9 cellular contexts compared by ENCODE assay signal in the genomic region with DNA sequence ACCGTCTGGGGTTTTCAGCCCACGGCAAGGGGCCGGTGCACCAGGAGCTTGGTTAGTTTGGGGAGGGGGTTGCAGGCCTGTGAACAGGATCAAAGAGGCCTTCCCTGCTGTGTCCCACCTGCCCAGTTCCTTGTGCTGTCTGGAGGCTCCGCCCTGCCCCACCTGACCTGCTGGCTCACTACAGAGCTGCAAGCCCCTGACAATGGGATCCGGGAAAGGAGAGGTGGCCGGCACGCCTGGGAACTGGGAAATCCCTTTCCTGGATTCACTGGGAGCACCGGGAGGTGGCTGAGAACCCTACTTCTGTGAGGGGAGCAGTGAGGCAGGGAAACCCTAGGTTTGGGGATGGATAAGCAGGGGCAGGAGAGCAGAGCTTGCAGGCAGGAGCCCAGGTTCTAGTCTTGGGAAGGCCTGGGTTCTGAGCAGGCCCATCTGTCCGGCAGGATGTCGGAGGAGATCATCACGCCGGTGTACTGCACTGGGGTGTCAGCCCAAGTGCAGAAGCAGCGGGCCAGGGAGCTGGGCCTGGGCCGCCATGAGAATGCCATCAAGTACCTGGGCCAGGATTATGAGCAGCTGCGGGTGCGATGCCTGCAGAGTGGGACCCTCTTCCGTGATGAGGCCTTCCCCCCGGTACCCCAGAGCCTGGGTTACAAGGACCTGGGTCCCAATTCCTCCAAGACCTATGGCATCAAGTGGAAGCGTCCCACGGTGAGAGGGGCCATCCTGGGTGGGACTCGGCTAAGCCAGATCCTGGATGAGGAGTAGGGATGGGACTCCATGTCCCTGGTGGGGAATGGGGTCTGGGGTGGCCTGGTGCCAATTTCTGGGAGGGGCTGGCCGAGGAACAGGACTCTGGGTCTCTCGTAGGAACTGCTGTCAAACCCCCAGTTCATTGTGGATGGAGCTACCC. TPM values are rescaled to one million over a fixed set of nuclear protein-coding genes. Genes with fewer than 3 reads are reported as not detected.
A peak's percentile ranks its signal among the peaks of the same experiment; 100 is the strongest.
DNase-seq lines count a peak whose midpoint lies in the region; ATAC-seq and TF ChIP-seq lines count a peak whose summit lies in the region.
"Had no signal": no experiment of that assay in that cellular context is flagged by ENCODE, and none has a peak within 500 bp of the region (broad histone marks: within the 10 kb centered on the region; RNA-seq: fewer than 3 reads in every experiment).

No MANE protein-coding gene starts in this region.

- no peak for TF ChIP-seq EP300 in suprapubic skin (IDR thresholded peaks at IDR 0.05)

- intact Hi-C loops in activated CD4-positive, alpha-beta T cell treated with anti-CD3 and anti-CD28 coated beads for 36 hours (cut with DNase I, micrococcal nuclease) = no loop called here
- intact Hi-C loops in mammary epithelial cell (cut with micrococcal nuclease) = loop anchor here (1.0 to 10.0 kb wide), 8 partner anchors 45 to 395 kb away; a partner anchor contains a TSS

- BruUV-seq in mammary epithelial cell (replicated peaks; lab: Mats Ljungman, UMichigan) = TSS peak; percentile 47

- dilution Hi-C loops in mammary epithelial cell (cut with HindIII; ENCODE audit: low sequenced_read_pairs) = no loop called here

- H3K9ac ChIP-seq in mammary epithelial cell (ENCODE audit: insufficient read depth, low read length) = peak overlapping the region; percentile 78

- H2AFZ ChIP-seq in mammary epithelial cell (ENCODE audit: low read depth, low read length) = peak overlapping the region; percentile 19

- no peak for TF ChIP-seq POLR2A in suprapubic skin (IDR thresholded peaks at IDR 0.05)

- H3K36me3 ChIP-seq in mammary epithelial cell (ENCODE audit: insufficient read depth, low read length) (peaks cover 20% of the 10 kb centered on the region), suprapubic skin (peaks cover 20% of the 10 kb centered on the region)

- H3K27ac Mint-ChIP-seq in activated CD4-positive, alpha-beta T cell treated with anti-CD3 and anti-CD28 coated beads for 36 hours = peak overlapping the region; percentile 82

- TF ChIP-seq CTCF in mammary epithelial cell (conservative IDR thresholded peaks at IDR 0.05 in 1 of 2, IDR thresholded peaks at IDR 0.05 in 1 of 2; ENCODE audit: extremely low read depth in 1 of 2, insufficient read depth in 1 of 2, low read depth in 1 of 2, low read length in 2 of 2) (no peak), suprapubic skin (IDR thresholded peaks at IDR 0.05) (no peak)

- peaks cover 14% of the 10 kb centered on the region for H3K36me3 Mint-ChIP-seq in activated CD4-positive, alpha-beta T cell treated with anti-CD3 and anti-CD28 coated beads for 36 hours (ENCODE audit: low read depth)

- peak overlapping the region; percentile 76 for H3K4me2 ChIP-seq in mammary epithelial cell (ENCODE audit: insufficient read depth, low read depth, low read length)

- peaks cover 14% of the 10 kb centered on the region for H3K4me1 Mint-ChIP-seq in activated CD4-positive, alpha-beta T cell treated with anti-CD3 and anti-CD28 coated beads for 36 hours

- H3K4me3 ChIP-seq in mammary epithelial cell (replicated peaks in 1 of 3; ENCODE audit: insufficient read depth in 1 of 3, low read depth in 2 of 3, low read length in 3 of 3) (peak overlapping the region; percentile 79 to 95 (median 94)), suprapubic skin (peak overlapping the region; percentile 82)

- H3K9me3 ChIP-seq in mammary epithelial cell (replicated peaks; ENCODE audit: insufficient read depth, low read length) (no peaks in the 10 kb centered on the region), suprapubic skin (no peaks in the 10 kb centered on the region)

- in situ Hi-C loops in mammary epithelial cell (cut with MboI; ENCODE audit: low sequenced_read_pairs in 2 of 2) = loop anchor here in 1 of 2 donors (5.0 kb wide), 1 partner anchor 45 kb away; no protein-coding TSS in a partner anchor

- 3% methylated on average over 14 of the region's 23 CpGs for WGBS in mammary epithelial cell (ENCODE audit: low coverage, missing lambda C conversion rate)
- WGBS in suprapubic skin = 1% methylated on average over 8 of the region's 23 CpGs

- POLR2A ChIA-PET in activated CD4-positive, alpha-beta T cell treated with anti-CD3 and anti-CD28 coated beads for 36 hours (lab: Charles Lee) = interaction anchor here (1.6 kb wide), 1 partner anchor 47 kb away, joined by 10 read pairs; no protein-coding TSS in a partner anchor

- CTCF ChIA-PET in activated CD4-positive, alpha-beta T cell treated with anti-CD3 and anti-CD28 coated beads for 36 hours (lab: Charles Lee) = interaction anchor here (0.5 to 2.0 kb wide), 7 partner anchors 8 to 871 kb away, joined by 3 to 8 read pairs (median 4); a partner anchor contains a TSS
- CTCF ChIA-PET in mammary epithelial cell (lab: Charles Lee; ENCODE audit: low non-redundant PET) = interaction anchor here (1.0 kb wide), 1 partner anchor 71 kb away, joined by 3 read pairs; a partner anchor contains a TSS

- H4K20me1 ChIP-seq in mammary epithelial cell (ENCODE audit: insufficient read depth, low read length) = no peaks in the 10 kb centered on the region

- peak; percentile 33 for DNase-seq in activated CD4-positive, alpha-beta T cell treated with anti-CD3 and anti-CD28 coated beads for 36 hours
- DNase-seq in activated CD4-positive, alpha-beta T cell treated with anti-CD3 and anti-CD28 coated beads, Interleukin-2, amount 50 U/mL, for 1 hour = no peak
- DNase-seq in NCI-H526 (lab: John Stamatoyannopoulos, UW) (peak; percentile 59 to 87), mammary epithelial cell (peak; percentile 56), suprapubic skin (ENCODE audit: low spot score in 2 of 2) (peak in 1 of 2 donors; percentile 79), NCI-H446 (lab: John Stamatoyannopoulos, UW) (no peak)

- H3K4me1 ChIP-seq in mammary epithelial cell (ENCODE audit: insufficient read depth, low read length) = peaks cover 26% of the 10 kb centered on the region
- H3K4me1 ChIP-seq in suprapubic skin = peaks cover 40% of the 10 kb centered on the region

- peak overlapping the region; percentile 79 for H3K27ac ChIP-seq in mammary epithelial cell (ENCODE audit: insufficient read depth, low read depth, low read length)
- H3K27ac ChIP-seq in layer of hippocampus (ENCODE audit: low read depth, low read length) = peak overlapping the region; percentile 77
- H3K27ac ChIP-seq in suprapubic skin = peak overlapping the region; percentile 96

- no peaks in the 10 kb centered on the region for H3K27me3 Mint-ChIP-seq in activated CD4-positive, alpha-beta T cell treated with anti-CD3 and anti-CD28 coated beads for 36 hours

- H3K27me3 ChIP-seq in mammary epithelial cell (ENCODE audit: insufficient read depth, low read length) = no peaks in the 10 kb centered on the region
- no peaks in the 10 kb centered on the region for H3K27me3 ChIP-seq in layer of hippocampus (ENCODE audit: control insufficient read depth, insufficient read depth, low read length)
- no peaks in the 10 kb centered on the region for H3K27me3 ChIP-seq in suprapubic skin

- peaks cover 78% of the 10 kb centered on the region for H3K79me2 ChIP-seq in mammary epithelial cell (ENCODE audit: insufficient read depth, low read length)

- no peaks in the 10 kb centered on the region for H3K9me3 Mint-ChIP-seq in activated CD4-positive, alpha-beta T cell treated with anti-CD3 and anti-CD28 coated beads for 36 hours (ENCODE audit: low read depth)

- peak; percentile 17 for ATAC-seq in activated CD4-positive, alpha-beta T cell treated with anti-CD3 and anti-CD28 coated beads for 36 hours
- no peak for ATAC-seq in GM21737 (IDR thresholded peaks at IDR 0.05; ENCODE audit: unreplicated experiment)

- peak overlapping the region; percentile 85 for H3K4me3 Mint-ChIP-seq in activated CD4-positive, alpha-beta T cell treated with anti-CD3 and anti-CD28 coated beads for 36 hours

RNA-seq across cellular contexts. Expression of a gene that starts 0.8 kb away (rescaled TPM):
- total RNA-seq in activated CD4-positive, alpha-beta T cell treated with anti-CD3 and anti-CD28 coated beads for 36 hours = 100 to 1,000 TPM; 103 to 125 TPM
- 100 to 1,000 TPM; 276 to 452 TPM for total RNA-seq in mammary epithelial cell
- 289 TPM for polyA plus RNA-seq in mammary epithelial cell
- polyA minus RNA-seq in mammary epithelial cell = 253 TPM
- total RNA-seq in suprapubic skin = 100 to 1,000 TPM; 467 to 627 (median 561) TPM

RNA-seq across cellular contexts. Expression of a gene that starts 12.5 kb away (rescaled TPM):
- not detected for total RNA-seq in activated CD4-positive, alpha-beta T cell treated with anti-CD3 and anti-CD28 coated beads for 36 hours
- total RNA-seq in mammary epithelial cell = not detected
- polyA plus RNA-seq in mammary epithelial cell = not detected
- polyA minus RNA-seq in mammary epithelial cell = not detected
- not detected for total RNA-seq in suprapubic skin
- total RNA-seq: glomerular endothelial cell had no signal

RNA-seq across cellular contexts. Expression of a gene that starts 48.2 kb away (rescaled TPM):
- total RNA-seq in activated CD4-positive, alpha-beta T cell treated with anti-CD3 and anti-CD28 coated beads for 36 hours = 10 to 100 TPM; 24.3 to 31.1 TPM
- total RNA-seq in mammary epithelial cell = 10 to 100 TPM; 21.5 to 45.8 TPM
- 30.7 TPM for polyA plus RNA-seq in mammary epithelial cell
- polyA minus RNA-seq in mammary epithelial cell = 152 TPM
- total RNA-seq in suprapubic skin = 10 to 100 TPM; 52.7 to 61.2 (median 56.9) TPM

Comparison
In these comparisons a context has a peak if more than half of its experiments do, and no peak if none do; other contexts are left out.
1. DNase-seq: peak in activated CD4-positive, alpha-beta T cell treated with anti-CD3 and anti-CD28 coated beads for 36 hours (single experiment), NCI-H526 (2 of 2) and mammary epithelial cell (single experiment); none in activated CD4-positive, alpha-beta T cell treated with anti-CD3 and anti-CD28 coated beads, Interleukin-2, amount 50 U/mL, for 1 hour (single experiment) and NCI-H446 (0 of 2).
2. Peak in every context shown above with its lines, with median percentiles within 50 percentile points of each other: H3K27ac ChIP-seq.